15 cellular contexts compared by ENCODE assay signal in genomic region chr10:76073524-76073923, GRCh38.
DNase-seq lines count a peak whose midpoint lies in the region; ATAC-seq and TF ChIP-seq lines count a peak whose summit lies in the region.
"Had no signal": no experiment of that assay in that cellular context is flagged by ENCODE, and none has a peak within 500 bp of the region (broad histone marks: within the 10 kb centered on the region; RNA-seq: fewer than 3 reads in every experiment).

No MANE protein-coding gene starts in this region.

- H3K36me3 ChIP-seq in MG63, result no peaks in the 10 kb centered on the region
- H3K36me3 ChIP-seq in psoas muscle (ENCODE audit: insufficient read depth in 1 of 2, low read depth in 1 of 2), result no peaks in the 10 kb centered on the region
- H3K36me3 ChIP-seq: BLaER1, HAP-1 had no signal

- peak overlapping the region; percentile 17 for H3K27ac ChIP-seq in psoas muscle
- H3K27ac ChIP-seq: 22Rv1, BLaER1 had no signal

- H3K27me3 ChIP-seq in MG63 (no peaks in the 10 kb centered on the region), psoas muscle (ENCODE audit: insufficient read depth in 3 of 3, low read length in 2 of 3) (no peaks in the 10 kb centered on the region)
- H3K27me3 ChIP-seq: BLaER1 had no signal

- in situ Hi-C loops in G401 (cut with HindIII; ENCODE audit: low sequenced_read_pairs), result no loop called here

- H3K4me3 ChIP-seq in MG63 (no peak overlapping the region), psoas muscle (no peak overlapping the region)
- H3K4me3 ChIP-seq: BLaER1, HAP-1 had no signal

- DNase-seq in A172 (ENCODE audit: low spot score), result peak; percentile 26
- peak; percentile 36 for DNase-seq in MG63
- peak; percentile 23 for DNase-seq in fibroblast of gingiva (ENCODE audit: low read depth)
- DNase-seq in psoas muscle, result no peak
- DNase-seq in GM19238 (ENCODE audit: insufficient read length, low spot score), result no peak
- DNase-seq in sciatic nerve (ENCODE audit: low spot score), result no peak
- DNase-seq in Right ventricle myocardium superior, result no peak
- DNase-seq in G401 (ENCODE audit: low spot score), result no peak
- DNase-seq: Calu3; CD8-positive, alpha-beta T cell; DMS79 treated with DMSO at 0.1 percent for 48 hours; GDM1 had no signal

- no peaks in the 10 kb centered on the region for H3K9me3 ChIP-seq in MG63
- H3K9me3 ChIP-seq in psoas muscle, result no peaks in the 10 kb centered on the region
- H3K9me3 ChIP-seq: HAP-1 had no signal

- peak; percentile 84 to 94 (median 92) for ATAC-seq in psoas muscle
- ATAC-seq in sciatic nerve, result no peak
- no peak for ATAC-seq in Right ventricle myocardium superior (ENCODE audit: poor library complexity)
- ATAC-seq: CD8-positive, alpha-beta T cell had no signal

- TF ChIP-seq CTCF in psoas muscle (IDR thresholded peaks at IDR 0.05), result no peak

- WGBS in psoas muscle, 3 donors, result 38 to 76% (median 48%) methylated on average over 2 of the region's 2 CpGs

- intact Hi-C loops in psoas muscle (cut with DNase I), result no loop called here
- intact Hi-C loops in sciatic nerve (cut with DNase I), result no loop called here
- intact Hi-C loops in Right ventricle myocardium superior (cut with DNase I), result no loop called here

- peaks cover 23% of the 10 kb centered on the region for H3K4me1 ChIP-seq in psoas muscle
- H3K4me1 ChIP-seq: BLaER1, HAP-1 had no signal

Comparison
In these comparisons a context has a peak if more than half of its experiments do, and no peak if none do; other contexts are left out.
1. DNase-seq: peak in A172 (single experiment), MG63 (single experiment) and fibroblast of gingiva (single experiment); none in psoas muscle (0 of 2), GM19238 (single experiment), sciatic nerve (single experiment), Right ventricle myocardium superior (single experiment) and G401 (single experiment).
2. ATAC-seq: peak in psoas muscle (4 of 4); none in sciatic nerve (single experiment) and Right ventricle myocardium superior (single experiment).